Comparison of ENCODE assay signal across 16 cellular contexts in the genomic region with DNA sequence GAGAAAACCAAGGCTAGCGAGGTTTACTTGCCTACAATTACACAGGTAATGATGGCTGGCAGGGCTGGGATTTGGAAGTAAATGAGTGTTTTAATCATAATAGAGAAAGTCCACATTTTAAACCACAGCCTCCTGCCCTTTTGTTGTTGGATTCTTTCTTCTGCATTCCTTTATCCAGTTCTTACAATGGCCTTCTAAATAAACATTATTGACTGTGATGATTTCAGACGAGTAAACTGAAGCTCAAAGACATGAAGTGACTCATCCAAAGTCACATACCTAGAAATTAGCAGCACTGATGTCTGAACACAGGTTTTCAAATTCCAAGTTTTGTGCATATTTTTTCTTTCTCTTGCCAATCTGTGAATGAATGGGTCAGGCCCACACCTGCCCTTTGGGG. TPM values are rescaled to one million over a fixed set of nuclear protein-coding genes. Genes with fewer than 3 reads are reported as not detected.
DNase-seq lines count a peak whose midpoint lies in the region; ATAC-seq and TF ChIP-seq lines count a peak whose summit lies in the region.
"Had no signal": no experiment of that assay in that cellular context is flagged by ENCODE, and none has a peak within 500 bp of the region (broad histone marks: within the 10 kb centered on the region; RNA-seq: fewer than 3 reads in every experiment).

No MANE protein-coding gene starts in this region.

- H3K27ac ChIP-seq in heart left ventricle, result peak overlapping the region in 11 of 12 donors; percentile 19 to 80 (median 57)
- peak overlapping the region in 5 of 10 donors; percentile 51 to 77 (median 66) for H3K27ac ChIP-seq in heart right ventricle
- peak overlapping the region; percentile 55 for H3K27ac ChIP-seq in upper lobe of right lung
- H3K27ac ChIP-seq: skin epidermis had no signal

- H3K36me3 ChIP-seq in heart left ventricle (no peaks in the 10 kb centered on the region), heart right ventricle (no peaks in the 10 kb centered on the region), upper lobe of right lung (no peaks in the 10 kb centered on the region)
- H3K36me3 ChIP-seq: MG63 had no signal

- no peak for DNase-seq in heart left ventricle
- DNase-seq in heart right ventricle, result no peak
- peak; percentile 61 for DNase-seq in astrocyte of the hippocampus (ENCODE audit: low read depth, low spot score)
- DNase-seq in iris pigment epithelial cell (ENCODE audit: low read depth), result peak; percentile 75
- no peak for DNase-seq in upper lobe of right lung
- no peak for DNase-seq in NCI-H1694 (lab: John Stamatoyannopoulos, UW)
- no peak for DNase-seq in amygdala (lab: John Stamatoyannopoulos, UW)
- DNase-seq: ACHN; activated CD8-positive, alpha-beta memory T cell treated with anti-CD3 and anti-CD28 coated beads for 24 hours; activated effector memory CD4-positive, alpha-beta T cell treated with Interleukin-2 at 50 U/mL for 16 hours; MG63; SHP77 treated with DMSO at 0.1 percent for 48 hours had no signal

- intact Hi-C loops in heart left ventricle (cut with DNase I) (no loop called here), heart right ventricle (cut with DNase I) (no loop called here), upper lobe of right lung (cut with DNase I) (no loop called here)

- WGBS in heart left ventricle, 4 donors, result 70 to 88% (median 84%) methylated on average over 2 of the region's 2 CpGs
- WGBS in heart right ventricle, 2 donors, result 82 to 86% methylated on average over 2 of the region's 2 CpGs

- ATAC-seq in heart left ventricle, result no peak
- ATAC-seq in heart right ventricle, result no peak
- ATAC-seq in upper lobe of right lung, result no peak
- ATAC-seq in GM21423 (IDR thresholded peaks at IDR 0.05; ENCODE audit: unreplicated experiment), result no peak

- no peak for TF ChIP-seq POLR2A in heart left ventricle (IDR thresholded peaks at IDR 0.05)

- TF ChIP-seq CTCF in heart left ventricle (IDR thresholded peaks at IDR 0.05), result no peak
- no peak for TF ChIP-seq CTCF in heart right ventricle (IDR thresholded peaks at IDR 0.05)
- no peak for TF ChIP-seq CTCF in upper lobe of right lung (IDR thresholded peaks at IDR 0.05)

- H3K27me3 ChIP-seq in heart left ventricle (no peaks in the 10 kb centered on the region), heart right ventricle (no peaks in the 10 kb centered on the region), upper lobe of right lung (no peaks in the 10 kb centered on the region)
- H3K27me3 ChIP-seq: MG63 had no signal

- H3K4me3 ChIP-seq in heart left ventricle (no peak overlapping the region), heart right ventricle (peak overlapping the region in 1 of 10 donors; percentile 45), upper lobe of right lung (no peak overlapping the region)
- H3K4me3 ChIP-seq: lung, MG63, skin epidermis had no signal

- H3K4me1 ChIP-seq in heart left ventricle (peaks cover 0 to 55% (median 14%) of the 10 kb centered on the region in 12 donors), heart right ventricle (peaks cover 0 to 38% (median 16%) of the 10 kb centered on the region in 9 donors), upper lobe of right lung (peaks cover 16% of the 10 kb centered on the region)

- H3K9me3 ChIP-seq in heart left ventricle (no peaks in the 10 kb centered on the region), heart right ventricle (no peaks in the 10 kb centered on the region), upper lobe of right lung (no peaks in the 10 kb centered on the region)
- H3K9me3 ChIP-seq: MG63 had no signal

RNA-seq across cellular contexts. Expression of a gene that starts 51.2 kb away (rescaled TPM):
- total RNA-seq in heart left ventricle (1 to 10 TPM in 5 of 9 donors, under 1 TPM in 4; 0.35 to 4.3 (median 1.7) TPM), heart right ventricle (1 to 10 TPM in 8 of 10 donors, under 1 TPM in 2; 0.30 to 2.7 (median 1.5) TPM), upper lobe of right lung (15.1 TPM)
- polyA plus RNA-seq in heart left ventricle (under 1 TPM; 0.21 to 0.84 TPM), heart right ventricle (1 to 10 TPM in 1 of 2 donors, under 1 TPM in 1; 0.38 to 2.3 TPM)
- total RNA-seq: H4 had no signal

Comparison
In these comparisons a context has a peak if more than half of its experiments do, and no peak if none do; other contexts are left out.
1. DNase-seq: peak in astrocyte of the hippocampus (single experiment) and iris pigment epithelial cell (single experiment); none in heart left ventricle (0 of 5), heart right ventricle (0 of 2), upper lobe of right lung (single experiment), NCI-H1694 (single experiment) and amygdala (0 of 56).